In genomic region chr15:60886680-60887079, GRCh38 we compare ENCODE assay signal across 37 cellular contexts.
"Had no signal": no experiment of that assay in that cellular context is flagged by ENCODE, and none has a peak within 500 bp of the region (broad histone marks: within the 10 kb centered on the region; RNA-seq: fewer than 3 reads in every experiment).

No MANE protein-coding gene starts in this region.

- H3K4me1 Mint-ChIP-seq: activated CD4-positive, alpha-beta memory T cell treated with anti-CD3 and anti-CD28 coated beads, Interleukin-2, amount 10 ng/mL, durations not matched to agents 7 days and 5 days; activated CD4-positive, alpha-beta T cell treated with anti-CD3 and anti-CD28 coated beads, Interleukin-2, amount 10 ng/mL, durations not matched to agents 7 days and 5 days; activated naive CD4-positive, alpha-beta T cell treated with anti-CD3 and anti-CD28 coated beads, Interleukin-2, amount 10 ng/mL, durations not matched to agents 7 days and 5 days; activated naive CD4-positive, alpha-beta T cell treated with anti-CD3 and anti-CD28 coated beads, Interleukin-2, amount 50 U/mL, for 24 hours; central memory CD8-positive, alpha-beta T cell; WTC11 had no signal

- DNase-seq: activated CD4-positive, alpha-beta memory T cell treated with anti-CD3 and anti-CD28 coated beads, Interleukin-2, amount 10 ng/mL, durations not matched to agents 7 days and 5 days; activated CD4-positive, alpha-beta T cell treated with anti-CD3 and anti-CD28 coated beads for 1 hour; activated CD4-positive, alpha-beta T cell treated with anti-CD3 and anti-CD28 coated beads for 36 hours; activated CD4-positive, alpha-beta T cell treated with anti-CD3 and anti-CD28 coated beads for 48 hours; activated CD4-positive, alpha-beta T cell treated with anti-CD3 and anti-CD28 coated beads, Interleukin-2, amount 10 ng/mL, durations not matched to agents 7 days and 5 days; activated CD4-positive, alpha-beta T cell treated with anti-CD3 and anti-CD28 coated beads, Interleukin-2, amount 50 U/mL, for 48 hours; activated CD4-positive, CD25-positive, alpha-beta regulatory T cell; activated CD8-positive, alpha-beta memory T cell treated with anti-CD3 and anti-CD28 coated beads for 24 hours; activated CD8-positive, alpha-beta memory T cell treated with anti-CD3 and anti-CD28 coated beads, Interleukin-2, amount 10 ng/mL, durations not matched to agents 7 days and 5 days; activated CD8-positive, alpha-beta memory T cell treated with anti-CD3 and anti-CD28 coated beads, Interleukin-2, amount 50 U/mL, for 48 hours; activated CD8-positive, alpha-beta T cell treated with anti-CD3 and anti-CD28 coated beads, Interleukin-2, amount 10 ng/mL, durations not matched to agents 7 days and 5 days; activated effector memory CD4-positive, alpha-beta T cell treated with Interleukin-2 at 50 U/mL for 16 hours; activated gamma-delta T cell; activated naive CD4-positive, alpha-beta T cell treated with anti-CD3 and anti-CD28 coated beads, Interleukin-2, amount 10 ng/mL, durations not matched to agents 7 days and 5 days; activated naive CD4-positive, alpha-beta T cell treated with Interleukin-2 at 50 U/mL for 16 hours; activated naive CD8-positive, alpha-beta T cell treated with anti-CD3 and anti-CD28 coated beads, Interleukin-2, amount 10 ng/mL, durations not matched to agents 7 days and 5 days; activated naive CD8-positive, alpha-beta T cell treated with anti-CD3 and anti-CD28 coated beads, Interleukin-2, amount 50 U/mL, for 24 hours; activated T-cell treated with anti-CD3 and anti-CD28 coated beads, Interleukin-2, amount 50 U/mL, for 24 hours; activated T-cell treated with anti-CD3 and anti-CD28 coated beads, Interleukin-2, amount 50 U/mL, for 48 hours; amygdala; anterior cingulate cortex; caudate nucleus; cerebellar nuclear complex; T-cell; T-helper 2 cell; T-helper 9 cell; WERI-Rb-1 had no signal

- H3K27me3 Mint-ChIP-seq: activated naive CD4-positive, alpha-beta T cell treated with anti-CD3 and anti-CD28 coated beads, Interleukin-2, amount 50 U/mL, for 24 hours; activated naive CD8-positive, alpha-beta T cell; activated naive CD8-positive, alpha-beta T cell treated with anti-CD3 and anti-CD28 coated beads, Interleukin-2, amount 50 U/mL, for 24 hours; brain; central memory CD8-positive, alpha-beta T cell had no signal

- H3K4me1 ChIP-seq: ascending aorta had no signal

- H3K4me3 Mint-ChIP-seq: activated CD4-positive, alpha-beta memory T cell treated with anti-CD3 and anti-CD28 coated beads, Interleukin-2, amount 10 ng/mL, durations not matched to agents 7 days and 5 days; activated CD4-positive, alpha-beta T cell treated with anti-CD3 and anti-CD28 coated beads for 36 hours; activated CD4-positive, alpha-beta T cell treated with anti-CD3 and anti-CD28 coated beads, Interleukin-2, amount 10 ng/mL, durations not matched to agents 7 days and 5 days; activated CD8-positive, alpha-beta memory T cell treated with anti-CD3 and anti-CD28 coated beads, Interleukin-2, amount 10 ng/mL, durations not matched to agents 7 days and 5 days; activated CD8-positive, alpha-beta T cell treated with anti-CD3 and anti-CD28 coated beads, Interleukin-2, amount 10 ng/mL, durations not matched to agents 7 days and 5 days; activated naive CD4-positive, alpha-beta T cell treated with anti-CD3 and anti-CD28 coated beads, Interleukin-2, amount 10 ng/mL, durations not matched to agents 7 days and 5 days; activated naive CD4-positive, alpha-beta T cell treated with anti-CD3 and anti-CD28 coated beads, Interleukin-2, amount 50 U/mL, for 24 hours; activated naive CD8-positive, alpha-beta T cell; activated naive CD8-positive, alpha-beta T cell treated with anti-CD3 and anti-CD28 coated beads, Interleukin-2, amount 10 ng/mL, durations not matched to agents 7 days and 5 days; activated naive CD8-positive, alpha-beta T cell treated with anti-CD3 and anti-CD28 coated beads, Interleukin-2, amount 50 U/mL, for 24 hours; activated T-cell treated with anti-CD3 and anti-CD28 coated beads, Interleukin-2, amount 50 U/mL, for 24 hours; brain; central memory CD8-positive, alpha-beta T cell; T-cell; T-helper 2 cell treated with Interferon-gamma antibody and Interleukin-4, amounts not matched to agents 5 μg/mL and 100 μg/mL, for 36 hours; WTC11 had no signal

- H3K27ac ChIP-seq: ascending aorta, cardiac muscle cell, WERI-Rb-1 had no signal

- H3K4me3 ChIP-seq: ascending aorta, cardiac muscle cell had no signal

- H3K27ac Mint-ChIP-seq: activated CD4-positive, alpha-beta memory T cell treated with anti-CD3 and anti-CD28 coated beads, Interleukin-2, amount 10 ng/mL, durations not matched to agents 7 days and 5 days; activated CD4-positive, alpha-beta T cell treated with anti-CD3 and anti-CD28 coated beads for 36 hours; activated CD4-positive, alpha-beta T cell treated with anti-CD3 and anti-CD28 coated beads, Interleukin-2, amount 10 ng/mL, durations not matched to agents 7 days and 5 days; activated CD8-positive, alpha-beta memory T cell treated with anti-CD3 and anti-CD28 coated beads, Interleukin-2, amount 10 ng/mL, durations not matched to agents 7 days and 5 days; activated CD8-positive, alpha-beta T cell treated with anti-CD3 and anti-CD28 coated beads, Interleukin-2, amount 10 ng/mL, durations not matched to agents 7 days and 5 days; activated naive CD4-positive, alpha-beta T cell treated with anti-CD3 and anti-CD28 coated beads, Interleukin-2, amount 10 ng/mL, durations not matched to agents 7 days and 5 days; activated naive CD4-positive, alpha-beta T cell treated with anti-CD3 and anti-CD28 coated beads, Interleukin-2, amount 50 U/mL, for 24 hours; activated naive CD8-positive, alpha-beta T cell; activated naive CD8-positive, alpha-beta T cell treated with anti-CD3 and anti-CD28 coated beads, Interleukin-2, amount 10 ng/mL, durations not matched to agents 7 days and 5 days; activated naive CD8-positive, alpha-beta T cell treated with anti-CD3 and anti-CD28 coated beads, Interleukin-2, amount 50 U/mL, for 24 hours; activated T-cell treated with anti-CD3 and anti-CD28 coated beads, Interleukin-2, amount 50 U/mL, for 24 hours; activated T-helper 2 cell treated with anti-CD3 and anti-CD28 coated beads, Interferon-gamma antibody, Interleukin-2, Interleukin-4, amounts not matched to agents 10 μg/mL and 5 μg/mL and 100 μg/mL, durations not matched to agents 14 hours and 24 hours and 36 hours; brain; T-cell; T-helper 2 cell treated with Interferon-gamma antibody and Interleukin-4, amounts not matched to agents 5 μg/mL and 100 μg/mL, for 36 hours; WTC11 had no signal

- H3K36me3 Mint-ChIP-seq: activated CD8-positive, alpha-beta memory T cell treated with anti-CD3 and anti-CD28 coated beads, Interleukin-2, amount 10 ng/mL, durations not matched to agents 7 days and 5 days; activated naive CD4-positive, alpha-beta T cell treated with anti-CD3 and anti-CD28 coated beads, Interleukin-2, amount 10 ng/mL, durations not matched to agents 7 days and 5 days; activated naive CD4-positive, alpha-beta T cell treated with anti-CD3 and anti-CD28 coated beads, Interleukin-2, amount 50 U/mL, for 24 hours; activated naive CD8-positive, alpha-beta T cell; activated naive CD8-positive, alpha-beta T cell treated with anti-CD3 and anti-CD28 coated beads, Interleukin-2, amount 10 ng/mL, durations not matched to agents 7 days and 5 days; brain; T-cell; WTC11 had no signal

- H3K9me3 Mint-ChIP-seq: activated CD4-positive, alpha-beta memory T cell treated with anti-CD3 and anti-CD28 coated beads, Interleukin-2, amount 10 ng/mL, durations not matched to agents 7 days and 5 days; activated naive CD4-positive, alpha-beta T cell treated with anti-CD3 and anti-CD28 coated beads, Interleukin-2, amount 10 ng/mL, durations not matched to agents 7 days and 5 days; activated naive CD4-positive, alpha-beta T cell treated with anti-CD3 and anti-CD28 coated beads, Interleukin-2, amount 50 U/mL, for 24 hours; activated naive CD8-positive, alpha-beta T cell treated with anti-CD3 and anti-CD28 coated beads, Interleukin-2, amount 10 ng/mL, durations not matched to agents 7 days and 5 days; activated naive CD8-positive, alpha-beta T cell treated with anti-CD3 and anti-CD28 coated beads, Interleukin-2, amount 50 U/mL, for 24 hours; activated T-cell treated with anti-CD3 and anti-CD28 coated beads, Interleukin-2, amount 50 U/mL, for 24 hours; activated T-helper 2 cell treated with anti-CD3 and anti-CD28 coated beads, Interferon-gamma antibody, Interleukin-2, Interleukin-4, amounts not matched to agents 10 μg/mL and 5 μg/mL and 100 μg/mL, durations not matched to agents 14 hours and 24 hours and 36 hours; brain; central memory CD8-positive, alpha-beta T cell; T-cell; T-helper 2 cell treated with Interferon-gamma antibody and Interleukin-4, amounts not matched to agents 5 μg/mL and 100 μg/mL, for 36 hours had no signal

- H3K9me3 ChIP-seq: ascending aorta had no signal

- H3K27me3 ChIP-seq: ascending aorta had no signal

- ATAC-seq: activated CD4-positive, alpha-beta T cell treated with anti-CD3 and anti-CD28 coated beads for 36 hours; activated CD4-positive, CD25-positive, alpha-beta regulatory T cell treated with anti-CD3 and anti-CD28 coated beads, Interleukin-2, amount 50 U/mL, for 24 hours; activated CD8-positive, alpha-beta memory T cell treated with anti-CD3 and anti-CD28 coated beads, Interleukin-2, amount 10 ng/mL, durations not matched to agents 7 days and 5 days; activated CD8-positive, alpha-beta T cell treated with anti-CD3 and anti-CD28 coated beads, Interleukin-2, amount 10 ng/mL, durations not matched to agents 7 days and 5 days; activated naive CD8-positive, alpha-beta T cell treated with anti-CD3 and anti-CD28 coated beads, Interleukin-2, amount 50 U/mL, for 24 hours; T-cell; WTC11 had no signal

- H3K36me3 ChIP-seq: ascending aorta, cardiac muscle cell, WERI-Rb-1 had no signal
